In the genomic region with DNA sequence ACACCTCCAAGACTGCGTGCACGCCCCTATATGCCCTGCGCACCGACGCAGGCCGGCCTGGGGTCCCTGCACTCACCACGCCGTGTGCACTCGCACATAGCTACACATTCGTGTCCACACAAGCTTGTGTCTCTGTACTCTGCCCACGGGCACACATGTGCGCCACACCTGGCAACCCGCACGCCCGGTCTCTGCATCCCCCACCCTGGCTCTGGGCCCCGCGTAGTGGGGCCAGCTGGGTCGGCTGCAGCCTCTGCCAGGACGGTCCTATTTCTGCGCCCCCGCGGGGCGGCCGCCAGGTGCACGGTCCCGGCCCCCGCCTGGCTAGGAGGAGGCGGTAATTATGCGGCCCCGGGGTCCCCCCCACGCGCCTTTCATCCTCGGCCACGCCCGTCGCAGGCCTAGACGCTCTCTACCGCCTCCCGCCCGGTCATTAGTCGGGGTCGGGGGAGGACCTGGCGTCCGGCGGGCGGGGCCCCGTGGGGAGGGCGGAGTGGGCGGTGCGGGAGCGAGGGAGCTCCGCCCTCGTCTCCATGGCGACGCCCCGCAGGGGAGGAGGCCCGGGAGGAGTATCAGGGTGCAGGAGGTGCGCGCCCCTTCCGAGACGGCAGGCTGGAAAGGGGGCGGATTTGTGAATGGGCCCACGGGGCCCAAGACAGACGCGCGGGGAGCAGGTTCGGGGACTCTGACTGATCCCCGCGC, we compare ENCODE assay signal across 8 cellular contexts. TPM values are rescaled to one million over a fixed set of nuclear protein-coding genes. Genes with fewer than 3 reads are reported as not detected.
A peak's percentile ranks its signal among the peaks of the same experiment; 100 is the strongest.
DNase-seq lines count a peak whose midpoint lies in the region; ATAC-seq and TF ChIP-seq lines count a peak whose summit lies in the region.

No MANE protein-coding gene starts in this region.

- H3K27ac ChIP-seq in gastroesophageal sphincter: peak overlapping the region; percentile 45 to 100 (median 94)
- peak overlapping the region; percentile 90 for H3K27ac ChIP-seq in neutrophil
- peak overlapping the region; percentile 71 to 99 (median 95) for H3K27ac ChIP-seq in tibial nerve

- H3K9me3 ChIP-seq in gastroesophageal sphincter: no peaks in the 10 kb centered on the region
- H3K9me3 ChIP-seq in neutrophil: no peaks in the 10 kb centered on the region
- no peaks in the 10 kb centered on the region for H3K9me3 ChIP-seq in tibial nerve

- peaks cover 11 to 22% (median 14%) of the 10 kb centered on the region in 3 donors for H3K27me3 Mint-ChIP-seq in CD14-positive monocyte (ENCODE audit: low read depth in 3 of 3)

- H3K27ac Mint-ChIP-seq in CD14-positive monocyte: peak overlapping the region in 6 of 7 donors; percentile 60 to 83 (median 73)

- no peak for TF ChIP-seq POLR2A in gastroesophageal sphincter (IDR thresholded peaks at IDR 0.05)
- TF ChIP-seq POLR2A in tibial nerve (IDR thresholded peaks at IDR 0.05): no peak

- 0 to 11% methylated on average over 4 to 10 of the region's 69 CpGs for WGBS in gastroesophageal sphincter (ENCODE audit: low coverage in 1 of 2), 2 donors
- WGBS in tibial nerve, 2 donors: 3 to 6% methylated on average over 31 to 46 of the region's 69 CpGs

- H3K4me3 ChIP-seq in gastroesophageal sphincter: peak overlapping the region; percentile 19 to 62
- peak overlapping the region; percentile 78 to 87 for H3K4me3 ChIP-seq in neutrophil (ENCODE audit: low read depth in 1 of 2, low read length in 1 of 2)
- H3K4me3 ChIP-seq in tibial nerve: peak overlapping the region; percentile 24 to 60 (median 40)

- peaks cover 61% of the 10 kb centered on the region for H3K4me1 Mint-ChIP-seq in CD14-positive monocyte

- H3K9me3 Mint-ChIP-seq in CD14-positive monocyte: peaks cover 0 to 2% (median 0%) of the 10 kb centered on the region in 7 donors

- ATAC-seq in GM19397 (IDR thresholded peaks at IDR 0.05; ENCODE audit: unreplicated experiment) (peak; percentile 33), gastroesophageal sphincter (peak; percentile 38)

- DNase-seq in CD14-positive monocyte (ENCODE audit: low spot score): peak; percentile 90
- peak; percentile 97 for DNase-seq in HuH-7.5 (ENCODE audit: low spot score)
- peak; percentile 34 for DNase-seq in SHP77 treated with DMSO at 0.1 percent for 48 hours (lab: John Stamatoyannopoulos, UW)
- peak; percentile 82 for DNase-seq in activated naive CD4-positive, alpha-beta T cell treated with Interleukin-2 at 50 U/mL for 16 hours
- DNase-seq in tibial nerve (ENCODE audit: low spot score in 2 of 2): no peak

- peaks cover 0 to 5% of the 10 kb centered on the region in 2 donors for H3K36me3 ChIP-seq in gastroesophageal sphincter
- H3K36me3 ChIP-seq in neutrophil: peaks cover 10% of the 10 kb centered on the region
- H3K36me3 ChIP-seq in tibial nerve: peaks cover 0 to 6% (median 0%) of the 10 kb centered on the region in 3 donors

- peaks cover 12 to 14% of the 10 kb centered on the region in 2 donors for H3K36me3 Mint-ChIP-seq in CD14-positive monocyte

- H3K4me1 ChIP-seq in gastroesophageal sphincter (peaks cover 4 to 85% (median 65%) of the 10 kb centered on the region in 3 donors), neutrophil (ENCODE audit: control insufficient read depth in 1 of 2, insufficient read depth in 1 of 2, low read depth in 1 of 2, low read length in 1 of 2) (peaks cover 80 to 87% of the 10 kb centered on the region in 2 experiments), tibial nerve (peaks cover 11 to 89% (median 73%) of the 10 kb centered on the region in 4 donors)

- TF ChIP-seq CTCF in CD14-positive monocyte (IDR thresholded peaks at IDR 0.05): no peak
- TF ChIP-seq CTCF in gastroesophageal sphincter (IDR thresholded peaks at IDR 0.05): peak in 1 of 4 experiments; percentile 15
- TF ChIP-seq CTCF in neutrophil (IDR thresholded peaks at IDR 0.05): peak; percentile 36
- no peak for TF ChIP-seq CTCF in tibial nerve (IDR thresholded peaks at IDR 0.05)

- TF ChIP-seq EP300 in gastroesophageal sphincter (IDR thresholded peaks at IDR 0.05) (no peak), tibial nerve (IDR thresholded peaks at IDR 0.05) (no peak)

- intact Hi-C loops in CD14-positive monocyte (cut with micrococcal nuclease): loop anchor here in 1 of 2 donors (5.0 kb wide), 1 partner anchor 164 kb away; the partner anchor contains the start of gene GPX4

- peak overlapping the region; percentile 70 to 74 for H3K4me3 Mint-ChIP-seq in CD14-positive monocyte

- no peaks in the 10 kb centered on the region for H3K27me3 ChIP-seq in gastroesophageal sphincter
- H3K27me3 ChIP-seq in neutrophil: peaks cover 8% of the 10 kb centered on the region
- no peaks in the 10 kb centered on the region for H3K27me3 ChIP-seq in tibial nerve

RNA-seq across cellular contexts. Expression of gene CIRBP, which starts 2.9 kb away (rescaled TPM):
- polyA plus RNA-seq in CD14-positive monocyte: 10 to 100 TPM; 39.6 to 51.1 TPM
- total RNA-seq in gastroesophageal sphincter (100 to 1,000 TPM; 350 to 708 (median 559) TPM), tibial nerve (100 to 1,000 TPM; 389 to 640 (median 576) TPM)

RNA-seq across cellular contexts. Expression of gene FAM174C, which starts 9.1 kb away (rescaled TPM):
- polyA plus RNA-seq in CD14-positive monocyte: 10 to 100 TPM; 40.0 to 56.2 TPM
- total RNA-seq in gastroesophageal sphincter (10 to 100 TPM; 14.2 to 42.2 (median 21.8) TPM), tibial nerve (10 to 100 TPM; 25.5 to 80.7 (median 52.0) TPM)

RNA-seq across cellular contexts. Expression of gene MIDN, which starts 17.9 kb away (rescaled TPM):
- 10 to 100 TPM in 1 of 2 donors, 1 to 10 TPM in 1; 5.6 to 11.0 TPM for polyA plus RNA-seq in CD14-positive monocyte
- total RNA-seq in gastroesophageal sphincter (10 to 100 TPM; 20.0 to 40.1 (median 24.2) TPM), tibial nerve (10 to 100 TPM; 17.4 to 51.9 (median 39.4) TPM)

RNA-seq across cellular contexts. Expression of gene EFNA2, which starts 19.4 kb away (rescaled TPM):
- not detected for polyA plus RNA-seq in CD14-positive monocyte
- total RNA-seq in gastroesophageal sphincter (not detected), tibial nerve (not detected)

RNA-seq across cellular contexts. Expression of gene ATP5F1D, which starts 24.7 kb away (rescaled TPM):
- 100 to 1,000 TPM; 143 to 160 TPM for polyA plus RNA-seq in CD14-positive monocyte
- 100 to 1,000 TPM in 1 of 4 donors, 10 to 100 TPM in 3; 62.3 to 116 (median 84.1) TPM for total RNA-seq in gastroesophageal sphincter
- 100 to 1,000 TPM in 3 of 4 donors, 10 to 100 TPM in 1; 67.5 to 140 (median 127) TPM for total RNA-seq in tibial nerve

Comparison
In these comparisons a context has a peak if more than half of its experiments do, and no peak if none do; other contexts are left out.
1. DNase-seq: peak in CD14-positive monocyte (single experiment), HuH-7.5 (single experiment), SHP77 treated with DMSO at 0.1 percent for 48 hours (single experiment) and activated naive CD4-positive, alpha-beta T cell treated with Interleukin-2 at 50 U/mL for 16 hours (single experiment); none in tibial nerve (0 of 2).
2. Peak in every context shown above with its lines, with median percentiles within 50 percentile points of each other: H3K27ac ChIP-seq and H3K4me3 ChIP-seq.